ENCODE assay signal across 1 cellular context in the genomic region with DNA sequence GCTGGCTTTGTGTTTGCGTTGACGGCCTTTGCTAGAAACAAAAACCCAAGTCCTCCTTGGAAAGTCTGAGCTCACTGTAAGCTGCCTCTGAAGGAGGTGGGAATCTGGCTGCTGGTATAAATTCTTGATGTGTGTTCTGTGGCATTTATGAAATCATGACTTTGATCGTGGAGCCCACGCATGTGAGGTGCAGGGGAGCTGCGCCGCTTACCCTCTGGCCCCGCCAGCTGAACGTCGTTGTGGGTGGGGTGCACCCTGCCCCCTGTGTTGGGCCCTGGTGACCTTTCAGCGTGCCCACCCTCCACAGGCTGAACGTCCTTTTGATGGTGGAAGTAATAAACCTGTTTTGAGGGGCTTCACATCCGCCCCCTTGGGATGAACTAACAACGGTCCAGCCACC.
TF ChIP-seq lines count a peak whose summit lies in the region.

No MANE protein-coding gene starts in this region.

TF ChIP-seq in H1, 55 proteins besides CTCF, POLR2A, EP300 and RAD21:
- TF ChIP-seq BACH1 (IDR thresholded peaks at IDR 0.05; ENCODE audit: low read length) (no peak), TCF12 (IDR thresholded peaks at IDR 0.05; ENCODE audit: low read depth, low read length) (no peak), TAF7 (optimal IDR thresholded peaks at IDR 0.05; ENCODE audit: borderline replicate concordance, low read depth, low read length) (no peak), CEBPB (IDR thresholded peaks at IDR 0.05; ENCODE audit: low read depth, low read length) (no peak), RFX5 (IDR thresholded peaks at IDR 0.05; ENCODE audit: borderline replicate concordance, low read depth, low read length) (no peak), SP4 (IDR thresholded peaks at IDR 0.05; ENCODE audit: low read length) (no peak), HDAC2 (IDR thresholded peaks at IDR 0.05; ENCODE audit: borderline replicate concordance in 1 of 2, low read depth in 2 of 2, low read length in 2 of 2) (no peak), TBP (IDR thresholded peaks at IDR 0.05; ENCODE audit: low read depth, low read length) (no peak), MAFK (IDR thresholded peaks at IDR 0.05; ENCODE audit: low read depth, low read length) (no peak), CHD1 (IDR thresholded peaks at IDR 0.05; ENCODE audit: low read depth, low read length) (no peak), HDAC6 (IDR thresholded peaks at IDR 0.05; ENCODE audit: low read depth, low read length) (no peak), KDM4A (IDR thresholded peaks at IDR 0.05; ENCODE audit: low read depth, low read length, severe bottlenecking) (no peak), YY1 (IDR thresholded peaks at IDR 0.05; ENCODE audit: low read depth, low read length) (no peak), PHF8 (conservative IDR thresholded peaks at IDR 0.05; ENCODE audit: low read depth, low read length) (no peak), SRF (IDR thresholded peaks at IDR 0.05; ENCODE audit: low read depth, low read length) (no peak), SIX5 (IDR thresholded peaks at IDR 0.05; ENCODE audit: low read depth, low read length) (no peak)
- TF ChIP-seq, protein P1, sequence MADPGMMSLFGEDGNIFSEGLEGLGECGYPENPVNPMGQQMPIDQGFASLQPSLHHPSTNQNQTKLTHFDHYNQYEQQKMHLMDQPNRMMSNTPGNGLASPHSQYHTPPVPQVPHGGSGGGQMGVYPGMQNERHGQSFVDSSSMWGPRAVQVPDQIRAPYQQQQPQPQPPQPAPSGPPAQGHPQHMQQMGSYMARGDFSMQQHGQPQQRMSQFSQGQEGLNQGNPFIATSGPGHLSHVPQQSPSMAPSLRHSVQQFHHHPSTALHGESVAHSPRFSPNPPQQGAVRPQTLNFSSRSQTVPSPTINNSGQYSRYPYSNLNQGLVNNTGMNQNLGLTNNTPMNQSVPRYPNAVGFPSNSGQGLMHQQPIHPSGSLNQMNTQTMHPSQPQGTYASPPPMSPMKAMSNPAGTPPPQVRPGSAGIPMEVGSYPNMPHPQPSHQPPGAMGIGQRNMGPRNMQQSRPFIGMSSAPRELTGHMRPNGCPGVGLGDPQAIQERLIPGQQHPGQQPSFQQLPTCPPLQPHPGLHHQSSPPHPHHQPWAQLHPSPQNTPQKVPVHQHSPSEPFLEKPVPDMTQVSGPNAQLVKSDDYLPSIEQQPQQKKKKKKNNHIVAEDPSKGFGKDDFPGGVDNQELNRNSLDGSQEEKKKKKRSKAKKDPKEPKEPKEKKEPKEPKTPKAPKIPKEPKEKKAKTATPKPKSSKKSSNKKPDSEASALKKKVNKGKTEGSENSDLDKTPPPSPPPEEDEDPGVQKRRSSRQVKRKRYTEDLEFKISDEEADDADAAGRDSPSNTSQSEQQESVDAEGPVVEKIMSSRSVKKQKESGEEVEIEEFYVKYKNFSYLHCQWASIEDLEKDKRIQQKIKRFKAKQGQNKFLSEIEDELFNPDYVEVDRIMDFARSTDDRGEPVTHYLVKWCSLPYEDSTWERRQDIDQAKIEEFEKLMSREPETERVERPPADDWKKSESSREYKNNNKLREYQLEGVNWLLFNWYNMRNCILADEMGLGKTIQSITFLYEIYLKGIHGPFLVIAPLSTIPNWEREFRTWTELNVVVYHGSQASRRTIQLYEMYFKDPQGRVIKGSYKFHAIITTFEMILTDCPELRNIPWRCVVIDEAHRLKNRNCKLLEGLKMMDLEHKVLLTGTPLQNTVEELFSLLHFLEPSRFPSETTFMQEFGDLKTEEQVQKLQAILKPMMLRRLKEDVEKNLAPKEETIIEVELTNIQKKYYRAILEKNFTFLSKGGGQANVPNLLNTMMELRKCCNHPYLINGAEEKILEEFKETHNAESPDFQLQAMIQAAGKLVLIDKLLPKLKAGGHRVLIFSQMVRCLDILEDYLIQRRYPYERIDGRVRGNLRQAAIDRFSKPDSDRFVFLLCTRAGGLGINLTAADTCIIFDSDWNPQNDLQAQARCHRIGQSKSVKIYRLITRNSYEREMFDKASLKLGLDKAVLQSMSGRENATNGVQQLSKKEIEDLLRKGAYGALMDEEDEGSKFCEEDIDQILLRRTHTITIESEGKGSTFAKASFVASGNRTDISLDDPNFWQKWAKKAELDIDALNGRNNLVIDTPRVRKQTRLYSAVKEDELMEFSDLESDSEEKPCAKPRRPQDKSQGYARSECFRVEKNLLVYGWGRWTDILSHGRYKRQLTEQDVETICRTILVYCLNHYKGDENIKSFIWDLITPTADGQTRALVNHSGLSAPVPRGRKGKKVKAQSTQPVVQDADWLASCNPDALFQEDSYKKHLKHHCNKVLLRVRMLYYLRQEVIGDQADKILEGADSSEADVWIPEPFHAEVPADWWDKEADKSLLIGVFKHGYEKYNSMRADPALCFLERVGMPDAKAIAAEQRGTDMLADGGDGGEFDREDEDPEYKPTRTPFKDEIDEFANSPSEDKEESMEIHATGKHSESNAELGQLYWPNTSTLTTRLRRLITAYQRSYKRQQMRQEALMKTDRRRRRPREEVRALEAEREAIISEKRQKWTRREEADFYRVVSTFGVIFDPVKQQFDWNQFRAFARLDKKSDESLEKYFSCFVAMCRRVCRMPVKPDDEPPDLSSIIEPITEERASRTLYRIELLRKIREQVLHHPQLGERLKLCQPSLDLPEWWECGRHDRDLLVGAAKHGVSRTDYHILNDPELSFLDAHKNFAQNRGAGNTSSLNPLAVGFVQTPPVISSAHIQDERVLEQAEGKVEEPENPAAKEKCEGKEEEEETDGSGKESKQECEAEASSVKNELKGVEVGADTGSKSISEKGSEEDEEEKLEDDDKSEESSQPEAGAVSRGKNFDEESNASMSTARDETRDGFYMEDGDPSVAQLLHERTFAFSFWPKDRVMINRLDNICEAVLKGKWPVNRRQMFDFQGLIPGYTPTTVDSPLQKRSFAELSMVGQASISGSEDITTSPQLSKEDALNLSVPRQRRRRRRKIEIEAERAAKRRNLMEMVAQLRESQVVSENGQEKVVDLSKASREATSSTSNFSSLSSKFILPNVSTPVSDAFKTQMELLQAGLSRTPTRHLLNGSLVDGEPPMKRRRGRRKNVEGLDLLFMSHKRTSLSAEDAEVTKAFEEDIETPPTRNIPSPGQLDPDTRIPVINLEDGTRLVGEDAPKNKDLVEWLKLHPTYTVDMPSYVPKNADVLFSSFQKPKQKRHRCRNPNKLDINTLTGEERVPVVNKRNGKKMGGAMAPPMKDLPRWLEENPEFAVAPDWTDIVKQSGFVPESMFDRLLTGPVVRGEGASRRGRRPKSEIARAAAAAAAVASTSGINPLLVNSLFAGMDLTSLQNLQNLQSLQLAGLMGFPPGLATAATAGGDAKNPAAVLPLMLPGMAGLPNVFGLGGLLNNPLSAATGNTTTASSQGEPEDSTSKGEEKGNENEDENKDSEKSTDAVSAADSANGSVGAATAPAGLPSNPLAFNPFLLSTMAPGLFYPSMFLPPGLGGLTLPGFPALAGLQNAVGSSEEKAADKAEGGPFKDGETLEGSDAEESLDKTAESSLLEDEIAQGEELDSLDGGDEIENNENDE (IDR thresholded peaks at IDR 0.05; ENCODE audit: insufficient replicate concordance, low read length): no peak
- TF ChIP-seq, protein P2, sequence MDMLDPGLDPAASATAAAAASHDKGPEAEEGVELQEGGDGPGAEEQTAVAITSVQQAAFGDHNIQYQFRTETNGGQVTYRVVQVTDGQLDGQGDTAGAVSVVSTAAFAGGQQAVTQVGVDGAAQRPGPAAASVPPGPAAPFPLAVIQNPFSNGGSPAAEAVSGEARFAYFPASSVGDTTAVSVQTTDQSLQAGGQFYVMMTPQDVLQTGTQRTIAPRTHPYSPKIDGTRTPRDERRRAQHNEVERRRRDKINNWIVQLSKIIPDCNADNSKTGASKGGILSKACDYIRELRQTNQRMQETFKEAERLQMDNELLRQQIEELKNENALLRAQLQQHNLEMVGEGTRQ (IDR thresholded peaks at IDR 0.05; ENCODE audit: low read length): no peak
